Comparison of ENCODE assay signal across 15 cellular contexts in genomic region chr7:26603631-26604030, GRCh38.
DNase-seq lines count a peak whose midpoint lies in the region; ATAC-seq, FAIRE-seq and TF ChIP-seq lines count a peak whose summit lies in the region.
"Had no signal": no experiment of that assay in that cellular context is flagged by ENCODE, and none has a peak within 500 bp of the region (broad histone marks: within the 10 kb centered on the region; RNA-seq: fewer than 3 reads in every experiment).

No MANE protein-coding gene starts in this region.

- intact Hi-C loops in ascending aorta (cut with DNase I), result no loop called here

- no peak overlapping the region for H3K9ac ChIP-seq in keratinocyte (ENCODE audit: control insufficient read depth, extremely low read depth, insufficient read depth, low read length)

- DNase-seq in DMS53 (lab: John Stamatoyannopoulos, UW), result peak; percentile 78
- peak; percentile 54 for DNase-seq in LHCN-M2 (ENCODE audit: low read depth)
- peak; percentile 28 for DNase-seq in WTC11 (ENCODE audit: low spot score)
- peak; percentile 68 for DNase-seq in keratinocyte (ENCODE audit: low read depth, low spot score)
- DNase-seq in stimulated activated CD8-positive, alpha-beta memory T cell treated with anti-CD3 and anti-CD28 coated beads, Interleukin-4, amount 100 ng/mL, for 48 hours, result no peak
- DNase-seq in ascending aorta (ENCODE audit: low spot score in 2 of 2), result no peak
- DNase-seq: activated CD4-positive, CD25-positive, alpha-beta regulatory T cell treated with anti-CD3 and anti-CD28 coated beads, Interleukin-2, amount 50 U/mL, for 72 hours; activated T-cell treated with anti-CD3 and anti-CD28 coated beads, Interleukin-2, amount 50 U/mL, for 1 hour; DND-41; naive thymus-derived CD4-positive, alpha-beta T cell; stimulated activated CD4-positive, alpha-beta T cell treated with anti-CD3 and anti-CD28 coated beads, Interleukin-4, amount 100 ng/mL, for 1 hour; stimulated activated naive B cell treated with anti-CD40 and anti-IgM and Interleukin-4, amounts not matched to agents 10 μg/mL and 1 μg/mL and 100 μg/mL, for 72 hours had no signal

- H3K4me3 ChIP-seq in keratinocyte (ENCODE audit: control insufficient read depth in 2 of 3, extremely low read depth in 1 of 3, insufficient read depth in 2 of 3, low read depth in 1 of 3, low read length in 3 of 3) (no peak overlapping the region), ascending aorta (no peak overlapping the region)

- H3K4me1 ChIP-seq in keratinocyte (ENCODE audit: control insufficient read depth, extremely low read depth, insufficient read depth, low read length) (peaks cover 10% of the 10 kb centered on the region), ascending aorta (no peaks in the 10 kb centered on the region)

- H4K20me1 ChIP-seq in keratinocyte (ENCODE audit: control insufficient read depth, extremely low read depth, insufficient read depth, low read length), result no peaks in the 10 kb centered on the region

- H3K4me2 ChIP-seq in keratinocyte (ENCODE audit: control insufficient read depth, extremely low read depth, insufficient read depth, low read depth, low read length), result no peak overlapping the region

- H3K27me3 Mint-ChIP-seq in WTC11 (ENCODE audit: low read depth), result no peaks in the 10 kb centered on the region
- H3K27me3 Mint-ChIP-seq: stimulated activated naive B cell treated with anti-CD40 and anti-IgM and Interleukin-4, amounts not matched to agents 10 μg/mL and 1 μg/mL and 100 μg/mL, for 72 hours had no signal

- TF ChIP-seq CTCF in WTC11 (IDR thresholded peaks at IDR 0.05) (no peak), keratinocyte (optimal IDR thresholded peaks at IDR 0.05 in 1 of 3, IDR thresholded peaks at IDR 0.05 in 1 of 3, conservative IDR thresholded peaks at IDR 0.05 in 1 of 3; ENCODE audit: extremely low read depth in 1 of 3, insufficient read depth in 2 of 3, low read length in 3 of 3) (no peak), ascending aorta (IDR thresholded peaks at IDR 0.05) (no peak)

- dilution Hi-C loops in keratinocyte (cut with MboI; ENCODE audit: extremely low pct_ligation_motif_present, low sequenced_read_pairs), result no loop called here

- no peaks in the 10 kb centered on the region for H3K79me2 ChIP-seq in keratinocyte (ENCODE audit: control insufficient read depth, insufficient read depth, low read length)

- no peak overlapping the region for H2AFZ ChIP-seq in keratinocyte (ENCODE audit: control insufficient read depth, low read length)

- no peaks in the 10 kb centered on the region for H3K9me3 Mint-ChIP-seq in WTC11
- H3K9me3 Mint-ChIP-seq: naive thymus-derived CD4-positive, alpha-beta T cell; stimulated activated naive B cell treated with anti-CD40 and anti-IgM and Interleukin-4, amounts not matched to agents 10 μg/mL and 1 μg/mL and 100 μg/mL, for 72 hours had no signal

- H3K4me1 Mint-ChIP-seq in WTC11, result peaks cover 14% of the 10 kb centered on the region
- H3K4me1 Mint-ChIP-seq: naive thymus-derived CD4-positive, alpha-beta T cell; stimulated activated naive B cell treated with anti-CD40 and anti-IgM and Interleukin-4, amounts not matched to agents 10 μg/mL and 1 μg/mL and 100 μg/mL, for 72 hours had no signal

- no peaks in the 10 kb centered on the region for H3K9me1 ChIP-seq in keratinocyte (ENCODE audit: control insufficient read depth, extremely low read depth, insufficient read depth, low read length)

- H3K9me3 ChIP-seq in keratinocyte (ENCODE audit: control insufficient read depth, low read depth, low read length), result no peaks in the 10 kb centered on the region
- no peaks in the 10 kb centered on the region for H3K9me3 ChIP-seq in ascending aorta

- no peak overlapping the region for H3K27ac Mint-ChIP-seq in WTC11
- H3K27ac Mint-ChIP-seq: naive thymus-derived CD4-positive, alpha-beta T cell; stimulated activated naive B cell treated with anti-CD40 and anti-IgM and Interleukin-4, amounts not matched to agents 10 μg/mL and 1 μg/mL and 100 μg/mL, for 72 hours had no signal

- H3K36me3 Mint-ChIP-seq in WTC11, result no peaks in the 10 kb centered on the region
- H3K36me3 Mint-ChIP-seq: naive thymus-derived CD4-positive, alpha-beta T cell had no signal

- no peaks in the 10 kb centered on the region for H3K27me3 ChIP-seq in keratinocyte (ENCODE audit: control insufficient read depth, extremely low read depth, insufficient read depth, low read length)
- H3K27me3 ChIP-seq in ascending aorta, result no peaks in the 10 kb centered on the region

- CTCF ChIA-PET in WTC11 (lab: Charles Lee), result interaction anchor here (0.9 to 1.2 kb wide), 3 partner anchors 15 to 234 kb away, joined by 3 to 6 read pairs (median 3); no protein-coding TSS in a partner anchor

- FAIRE-seq in keratinocyte (lab: Jason Lieb, UNC), result peak; percentile 90
- FAIRE-seq: colon had no signal

- H3K36me3 ChIP-seq in keratinocyte (ENCODE audit: control insufficient read depth in 2 of 2, extremely low read depth in 1 of 2, insufficient read depth in 2 of 2, low read length in 2 of 2) (no peaks in the 10 kb centered on the region), ascending aorta (no peaks in the 10 kb centered on the region)

- POLR2A ChIA-PET in WTC11 (lab: Charles Lee), result no interaction called here

- peak; percentile 93 for ATAC-seq in WTC11
- ATAC-seq in GM21723 (IDR thresholded peaks at IDR 0.05; ENCODE audit: unreplicated experiment), result no peak
- ATAC-seq in HG03280 (IDR thresholded peaks at IDR 0.05; ENCODE audit: unreplicated experiment), result no peak
- ATAC-seq: naive thymus-derived CD4-positive, alpha-beta T cell; stimulated activated naive B cell treated with anti-CD40 and anti-IgM and Interleukin-4, amounts not matched to agents 10 μg/mL and 1 μg/mL and 100 μg/mL, for 72 hours had no signal

- H3K27ac ChIP-seq in keratinocyte (ENCODE audit: control insufficient read depth, insufficient read depth, low read length) (no peak overlapping the region), ascending aorta (no peak overlapping the region)

- no peak overlapping the region for H3K4me3 Mint-ChIP-seq in WTC11
- H3K4me3 Mint-ChIP-seq: naive thymus-derived CD4-positive, alpha-beta T cell; stimulated activated naive B cell treated with anti-CD40 and anti-IgM and Interleukin-4, amounts not matched to agents 10 μg/mL and 1 μg/mL and 100 μg/mL, for 72 hours had no signal

TF ChIP-seq in WTC11, 78 proteins besides CTCF, POLR2A, EP300 and RAD21:
- TF ChIP-seq ZNF423 (CRISPR knock-in tag; IDR thresholded peaks at IDR 0.05), result peak; percentile 60; the same call in 1 of the 2 replicates
- TF ChIP-seq FOXP4 (CRISPR knock-in tag; IDR thresholded peaks at IDR 0.05), result no peak
TF ChIP-seq in WTC11: peak in this region for 1.

Comparison
In these comparisons a context has a peak if more than half of its experiments do, and no peak if none do; other contexts are left out.
1. DNase-seq: peak in DMS53 (single experiment), LHCN-M2 (single experiment), WTC11 (single experiment) and keratinocyte (single experiment); none in stimulated activated CD8-positive, alpha-beta memory T cell treated with anti-CD3 and anti-CD28 coated beads, Interleukin-4, amount 100 ng/mL, for 48 hours (single experiment) and ascending aorta (0 of 2).